Comparison of ENCODE assay signal across 26 cellular contexts in the genomic region with DNA sequence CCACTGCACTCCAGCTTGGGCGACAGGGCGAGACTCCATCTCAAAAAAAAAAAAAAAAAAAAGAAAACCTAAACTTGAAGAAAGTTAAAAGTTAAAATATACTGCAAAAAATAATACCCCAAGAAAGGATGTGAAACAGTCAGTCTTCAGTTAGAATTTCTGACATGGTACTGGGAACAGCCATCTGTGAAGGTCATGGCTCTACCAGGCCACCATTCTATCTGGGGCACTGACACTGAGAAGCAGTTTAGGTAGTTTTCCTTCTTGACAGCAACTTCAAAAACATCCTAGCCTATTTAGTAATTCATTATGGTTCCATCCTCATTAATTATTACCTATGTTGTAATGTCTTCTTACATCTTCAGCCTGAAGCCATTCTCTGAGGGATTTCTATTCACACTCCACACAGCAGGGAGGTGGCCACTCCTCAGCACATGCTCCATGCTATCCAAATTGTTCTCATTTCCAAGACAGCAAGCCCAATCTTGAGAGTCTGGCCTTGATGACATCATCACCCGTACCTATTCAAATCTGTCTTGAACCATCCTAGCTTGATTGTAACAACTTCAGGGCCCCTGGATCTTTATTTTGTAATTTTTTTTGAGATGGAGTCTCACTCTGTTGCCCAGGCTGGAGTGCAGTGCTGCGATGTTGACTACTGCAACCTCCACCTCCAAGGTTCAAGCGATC. TPM values are rescaled to one million over a fixed set of nuclear protein-coding genes. Genes with fewer than 3 reads are reported as not detected.
"Had no signal": no experiment of that assay in that cellular context is flagged by ENCODE, and none has a peak within 500 bp of the region (broad histone marks: within the 10 kb centered on the region; RNA-seq: fewer than 3 reads in every experiment).

No MANE protein-coding gene starts in this region.

- ATAC-seq: activated T-helper 17 cell treated with anti-CD3 and anti-CD28 coated beads, Interleukin-2, amount 50 U/mL, for 72 hours; esophagus mucosa; heart left ventricle; natural killer cell treated with Interleukin-12 subunit alpha and Interleukin-12 subunit beta and Interleukin-15 and Interleukin-18, amount 100 ng/mL, for 72 hours; right lobe of liver; SK-N-SH treated with all-trans-retinoic acid at 6 μM for 48 hours; WTC11 had no signal

- DNase-seq: activated CD4-positive, alpha-beta T cell treated with anti-CD3 and anti-CD28 coated beads for 1 hour; activated CD4-positive, alpha-beta T cell treated with anti-CD3 and anti-CD28 coated beads, Interleukin-2, amount 50 U/mL, for 1 hour; amygdala; central memory CD4-positive, alpha-beta T cell; foreskin fibroblast; heart left ventricle; hypothalamus; immature natural killer cell; kidney; posterior cingulate gyrus; stimulated activated CD4-positive, alpha-beta T cell treated with anti-CD3 and anti-CD28 coated beads, Interleukin-2, amount 100 ng/mL, for 48 hours; substantia nigra; T-helper 2 cell; upper lobe of left lung had no signal

- H3K27ac Mint-ChIP-seq: activated T-helper 17 cell treated with anti-CD3 and anti-CD28 coated beads, Interleukin-2, amount 50 U/mL, for 72 hours; memory B cell; natural killer cell treated with Interleukin-12 subunit alpha and Interleukin-12 subunit beta and Interleukin-15 and Interleukin-18, amount 100 ng/mL, for 72 hours; WTC11 had no signal

- H3K4me1 Mint-ChIP-seq: activated T-helper 17 cell treated with anti-CD3 and anti-CD28 coated beads, Interleukin-2, amount 50 U/mL, for 72 hours; WTC11 had no signal

- H3K27me3 Mint-ChIP-seq: activated T-helper 17 cell treated with anti-CD3 and anti-CD28 coated beads, Interleukin-2, amount 50 U/mL, for 72 hours; memory B cell; natural killer cell treated with Interleukin-12 subunit alpha and Interleukin-12 subunit beta and Interleukin-15 and Interleukin-18, amount 100 ng/mL, for 72 hours; stimulated activated naive CD8-positive, alpha-beta T cell treated with anti-CD3 and anti-CD28 coated beads, Interleukin-15, amount 100 ng/mL, for 72 hours had no signal

- H3K9me3 Mint-ChIP-seq: activated T-helper 17 cell treated with anti-CD3 and anti-CD28 coated beads, Interleukin-2, amount 50 U/mL, for 72 hours; immature natural killer cell; memory B cell; natural killer cell treated with Interleukin-12 subunit alpha and Interleukin-12 subunit beta and Interleukin-15 and Interleukin-18, amount 100 ng/mL, for 72 hours; stimulated activated naive CD8-positive, alpha-beta T cell treated with anti-CD3 and anti-CD28 coated beads, Interleukin-15, amount 100 ng/mL, for 72 hours; WTC11 had no signal

- H3K4me3 Mint-ChIP-seq: activated T-helper 17 cell treated with anti-CD3 and anti-CD28 coated beads, Interleukin-2, amount 50 U/mL, for 72 hours; memory B cell; natural killer cell treated with Interleukin-12 subunit alpha and Interleukin-12 subunit beta and Interleukin-15 and Interleukin-18, amount 100 ng/mL, for 72 hours; WTC11 had no signal

RNA-seq across cellular contexts. Expression of a gene that starts 38.2 kb away (rescaled TPM):
- total RNA-seq: kidney, mononuclear cell, osteoblast, skeletal muscle tissue, vagina had no signal
